In the genomic region with DNA sequence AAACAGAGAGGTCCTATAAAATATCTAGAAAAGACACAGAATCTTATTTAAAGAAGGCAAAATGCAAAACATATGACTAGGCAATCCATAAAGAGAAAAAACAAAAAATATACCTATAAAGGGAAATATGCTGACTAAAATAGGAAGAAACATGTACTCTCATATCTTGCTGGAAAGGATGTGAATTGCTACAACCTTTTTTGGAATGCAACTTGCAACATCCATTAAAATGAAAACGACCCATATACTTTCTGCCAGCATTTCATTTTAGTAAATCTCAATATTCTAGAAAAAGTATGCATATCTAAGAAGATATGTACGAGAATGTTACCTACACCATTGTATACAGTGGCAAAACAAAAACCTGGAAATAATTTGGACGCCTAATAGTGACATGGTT, we compare ENCODE assay signal across 17 cellular contexts. TPM values are rescaled to one million over a fixed set of nuclear protein-coding genes. Genes with fewer than 3 reads are reported as not detected.
DNase-seq lines count a peak whose midpoint lies in the region; ATAC-seq and TF ChIP-seq lines count a peak whose summit lies in the region.
"Had no signal": no experiment of that assay in that cellular context is flagged by ENCODE, and none has a peak within 500 bp of the region (broad histone marks: within the 10 kb centered on the region; RNA-seq: fewer than 3 reads in every experiment).

No MANE protein-coding gene starts in this region.

- TF ChIP-seq CTCF in activated CD8-positive, alpha-beta T cell treated with anti-CD3 and anti-CD28 coated beads for 36 hours (IDR thresholded peaks at IDR 0.05): no peak
- TF ChIP-seq CTCF in cardiac fibroblast (IDR thresholded peaks at IDR 0.05; ENCODE audit: low read depth, low read length) (no peak), fibroblast of the aortic adventitia (IDR thresholded peaks at IDR 0.05; ENCODE audit: insufficient read depth, low read length) (no peak)

- H3K4me3 ChIP-seq in cardiac fibroblast (replicated peaks in 1 of 2; ENCODE audit: low read depth in 2 of 2, low read length in 2 of 2) (no peak overlapping the region), fibroblast of the aortic adventitia (ENCODE audit: low read depth, low read length) (no peak overlapping the region)
- H3K4me3 ChIP-seq: A549 had no signal

- no peaks in the 10 kb centered on the region for H3K27me3 Mint-ChIP-seq in activated CD8-positive, alpha-beta T cell treated with anti-CD3 and anti-CD28 coated beads for 36 hours
- no peaks in the 10 kb centered on the region for H3K27me3 Mint-ChIP-seq in activated CD8-positive, alpha-beta T cell treated with anti-CD3 and anti-CD28 coated beads, Interleukin-2, amount 10 ng/mL, durations not matched to agents 7 days and 5 days (ENCODE audit: low read depth)
- H3K27me3 Mint-ChIP-seq in natural killer cell treated with Interleukin-12 subunit alpha and Interleukin-12 subunit beta and Interleukin-15 and Interleukin-18, amount 100 ng/mL, for 72 hours: no peaks in the 10 kb centered on the region
- H3K27me3 Mint-ChIP-seq: CD4-positive, alpha-beta memory T cell had no signal

- H3K36me3 Mint-ChIP-seq in activated CD8-positive, alpha-beta T cell treated with anti-CD3 and anti-CD28 coated beads for 36 hours (ENCODE audit: low read depth): peaks cover 34% of the 10 kb centered on the region
- peaks cover 42% of the 10 kb centered on the region for H3K36me3 Mint-ChIP-seq in activated CD8-positive, alpha-beta T cell treated with anti-CD3 and anti-CD28 coated beads, Interleukin-2, amount 10 ng/mL, durations not matched to agents 7 days and 5 days (ENCODE audit: low read depth)
- H3K36me3 Mint-ChIP-seq in natural killer cell treated with Interleukin-12 subunit alpha and Interleukin-12 subunit beta and Interleukin-15 and Interleukin-18, amount 100 ng/mL, for 72 hours: peaks cover 30% of the 10 kb centered on the region

- ATAC-seq in activated CD8-positive, alpha-beta T cell treated with anti-CD3 and anti-CD28 coated beads for 36 hours: no peak
- ATAC-seq in activated CD8-positive, alpha-beta T cell treated with anti-CD3 and anti-CD28 coated beads, Interleukin-2, amount 10 ng/mL, durations not matched to agents 7 days and 5 days: no peak
- no peak for ATAC-seq in natural killer cell treated with Interleukin-12 subunit alpha and Interleukin-12 subunit beta and Interleukin-15 and Interleukin-18, amount 100 ng/mL, for 72 hours
- ATAC-seq: A549, HCT116 had no signal

- intact Hi-C loops in activated CD8-positive, alpha-beta T cell treated with anti-CD3 and anti-CD28 coated beads for 36 hours (cut with micrococcal nuclease): no loop called here

- CTCF ChIA-PET in activated CD8-positive, alpha-beta T cell treated with anti-CD3 and anti-CD28 coated beads for 36 hours (lab: Charles Lee): no interaction called here
- CTCF ChIA-PET in activated CD8-positive, alpha-beta T cell treated with anti-CD3 and anti-CD28 coated beads, Interleukin-2, amount 10 ng/mL, durations not matched to agents 7 days and 5 days (lab: Charles Lee): no interaction called here

- H3K9me3 Mint-ChIP-seq in activated CD8-positive, alpha-beta T cell treated with anti-CD3 and anti-CD28 coated beads for 36 hours: no peaks in the 10 kb centered on the region
- no peaks in the 10 kb centered on the region for H3K9me3 Mint-ChIP-seq in activated CD8-positive, alpha-beta T cell treated with anti-CD3 and anti-CD28 coated beads, Interleukin-2, amount 10 ng/mL, durations not matched to agents 7 days and 5 days (ENCODE audit: insufficient read depth)
- no peaks in the 10 kb centered on the region for H3K9me3 Mint-ChIP-seq in natural killer cell treated with Interleukin-12 subunit alpha and Interleukin-12 subunit beta and Interleukin-15 and Interleukin-18, amount 100 ng/mL, for 72 hours
- H3K9me3 Mint-ChIP-seq: HFFc6 had no signal

- POLR2A ChIA-PET in activated CD8-positive, alpha-beta T cell treated with anti-CD3 and anti-CD28 coated beads for 36 hours (lab: Charles Lee): no interaction called here
- POLR2A ChIA-PET in activated CD8-positive, alpha-beta T cell treated with anti-CD3 and anti-CD28 coated beads, Interleukin-2, amount 10 ng/mL, durations not matched to agents 7 days and 5 days (lab: Charles Lee): no interaction called here

- no peak overlapping the region for H3K4me3 Mint-ChIP-seq in activated CD8-positive, alpha-beta T cell treated with anti-CD3 and anti-CD28 coated beads for 36 hours
- no peak overlapping the region for H3K4me3 Mint-ChIP-seq in activated CD8-positive, alpha-beta T cell treated with anti-CD3 and anti-CD28 coated beads, Interleukin-2, amount 10 ng/mL, durations not matched to agents 7 days and 5 days
- no peak overlapping the region for H3K4me3 Mint-ChIP-seq in natural killer cell treated with Interleukin-12 subunit alpha and Interleukin-12 subunit beta and Interleukin-15 and Interleukin-18, amount 100 ng/mL, for 72 hours
- H3K4me3 Mint-ChIP-seq: CD4-positive, alpha-beta memory T cell; HFFc6 had no signal

- DNase-seq in activated CD8-positive, alpha-beta T cell treated with anti-CD3 and anti-CD28 coated beads for 36 hours: no peak
- no peak for DNase-seq in activated CD8-positive, alpha-beta T cell treated with anti-CD3 and anti-CD28 coated beads, Interleukin-2, amount 10 ng/mL, durations not matched to agents 7 days and 5 days
- DNase-seq in cardiac fibroblast (ENCODE audit: low read depth in 2 of 2) (peak; percentile 12 to 38), fibroblast of the aortic adventitia (ENCODE audit: low read depth) (peak; percentile 20), hepatic stellate cell (ENCODE audit: low spot score) (no peak), GDM1 (lab: John Stamatoyannopoulos, UW) (no peak)
- DNase-seq in natural killer cell treated with Interleukin-12 subunit alpha and Interleukin-12 subunit beta and Interleukin-15 and Interleukin-18, amount 100 ng/mL, for 72 hours (ENCODE audit: low spot score): no peak
- DNase-seq: AML-193; CD4-positive, alpha-beta memory T cell; DMS153; DMS79; GF-D8; GOT3; H7; HFFc6 had no signal

- peak overlapping the region; percentile 15 for H3K27ac Mint-ChIP-seq in activated CD8-positive, alpha-beta T cell treated with anti-CD3 and anti-CD28 coated beads for 36 hours
- H3K27ac Mint-ChIP-seq in activated CD8-positive, alpha-beta T cell treated with anti-CD3 and anti-CD28 coated beads, Interleukin-2, amount 10 ng/mL, durations not matched to agents 7 days and 5 days: no peak overlapping the region
- no peak overlapping the region for H3K27ac Mint-ChIP-seq in natural killer cell treated with Interleukin-12 subunit alpha and Interleukin-12 subunit beta and Interleukin-15 and Interleukin-18, amount 100 ng/mL, for 72 hours
- H3K27ac Mint-ChIP-seq: HFFc6 had no signal

- H3K4me1 Mint-ChIP-seq in activated CD8-positive, alpha-beta T cell treated with anti-CD3 and anti-CD28 coated beads for 36 hours (ENCODE audit: low read depth): peaks cover 11% of the 10 kb centered on the region
- no peaks in the 10 kb centered on the region for H3K4me1 Mint-ChIP-seq in activated CD8-positive, alpha-beta T cell treated with anti-CD3 and anti-CD28 coated beads, Interleukin-2, amount 10 ng/mL, durations not matched to agents 7 days and 5 days (ENCODE audit: low read depth)
- no peaks in the 10 kb centered on the region for H3K4me1 Mint-ChIP-seq in natural killer cell treated with Interleukin-12 subunit alpha and Interleukin-12 subunit beta and Interleukin-15 and Interleukin-18, amount 100 ng/mL, for 72 hours (ENCODE audit: low read depth in 2 of 2)

RNA-seq across cellular contexts. Expression of a gene that starts 56.7 kb away (rescaled TPM):
- total RNA-seq in activated CD8-positive, alpha-beta T cell treated with anti-CD3 and anti-CD28 coated beads for 36 hours: 10 to 100 TPM; 12.5 to 14.5 TPM
- total RNA-seq in activated CD8-positive, alpha-beta T cell treated with anti-CD3 and anti-CD28 coated beads, Interleukin-2, amount 10 ng/mL, durations not matched to agents 7 days and 5 days: 10 to 100 TPM; 20.8 to 28.6 TPM
- total RNA-seq in fibroblast of the aortic adventitia (ENCODE audit: low replicate concordance): 47.0 and 85.9 TPM in 2 replicates
- total RNA-seq in natural killer cell treated with Interleukin-12 subunit alpha and Interleukin-12 subunit beta and Interleukin-15 and Interleukin-18, amount 100 ng/mL, for 72 hours: 10 to 100 TPM; 21.5 to 33.6 TPM

Comparison
In these comparisons a context has a peak if more than half of its experiments do, and no peak if none do; other contexts are left out.
1. DNase-seq: peak in cardiac fibroblast (2 of 2) and fibroblast of the aortic adventitia (single experiment); none in activated CD8-positive, alpha-beta T cell treated with anti-CD3 and anti-CD28 coated beads for 36 hours (single experiment), activated CD8-positive, alpha-beta T cell treated with anti-CD3 and anti-CD28 coated beads, Interleukin-2, amount 10 ng/mL, durations not matched to agents 7 days and 5 days (single experiment), hepatic stellate cell (single experiment), GDM1 (single experiment) and natural killer cell treated with Interleukin-12 subunit alpha and Interleukin-12 subunit beta and Interleukin-15 and Interleukin-18, amount 100 ng/mL, for 72 hours (single experiment).